ENCODE assay signal across 16 cellular contexts in genomic region chr17:17666111-17666714, GRCh38. TPM values are rescaled to one million over a fixed set of nuclear protein-coding genes. Genes with fewer than 3 reads are reported as not detected.
A peak's percentile ranks its signal among the peaks of the same experiment; 100 is the strongest.
DNase-seq lines count a peak whose midpoint lies in the region; ATAC-seq, FAIRE-seq and TF ChIP-seq lines count a peak whose summit lies in the region.
"Had no signal": no experiment of that assay in that cellular context is flagged by ENCODE, and none has a peak within 500 bp of the region (broad histone marks: within the 10 kb centered on the region; RNA-seq: fewer than 3 reads in every experiment).

No MANE protein-coding gene starts in this region.

- no peaks in the 10 kb centered on the region for H3K79me2 ChIP-seq in K562 (ENCODE audit: control insufficient read depth, insufficient read depth, low read length)

- H3K4me2 ChIP-seq in K562 (ENCODE audit: insufficient read depth, low read length) = no peak overlapping the region

- peaks cover 9 to 28% of the 10 kb centered on the region in 2 experiments; a peak in 4 of 5 replicates for H3K4me1 ChIP-seq in K562 (replicated peaks in 1 of 2; ENCODE audit: control insufficient read depth in 2 of 2, insufficient read depth in 2 of 2, low read length in 2 of 2)
- peaks cover 0 to 8% (median 0%) of the 10 kb centered on the region in 4 donors for H3K4me1 ChIP-seq in esophagus muscularis mucosa
- H3K4me1 ChIP-seq: upper lobe of right lung had no signal

- no TSS peak for BruUV-seq in K562 (replicated peaks; lab: Mats Ljungman, UMichigan)

- H3K4me3 ChIP-seq in K562 (no peak overlapping the region), esophagus muscularis mucosa (no peak overlapping the region)
- H3K4me3 ChIP-seq: gastroesophageal sphincter, upper lobe of right lung had no signal

- TF ChIP-seq EP300 in K562 (IDR thresholded peaks at IDR 0.05; ENCODE audit: low read length) (no peak), esophagus muscularis mucosa (IDR thresholded peaks at IDR 0.05) (no peak)

- intact Hi-C loops in K562 (cut with micrococcal nuclease) (no loop called here), esophagus muscularis mucosa (cut with DNase I) (no loop called here)

- no peaks in the 10 kb centered on the region for H3K9me3 ChIP-seq in K562 (replicated peaks; ENCODE audit: control insufficient read depth, insufficient read depth, low read depth, low read length)
- no peaks in the 10 kb centered on the region for H3K9me3 ChIP-seq in esophagus muscularis mucosa
- H3K9me3 ChIP-seq: BE2C, gastroesophageal sphincter, upper lobe of right lung had no signal

- TF ChIP-seq POLR2A in K562 (conservative IDR thresholded peaks at IDR 0.05) = no peak
- no peak for TF ChIP-seq POLR2A in esophagus muscularis mucosa (IDR thresholded peaks at IDR 0.05; ENCODE audit: low read depth)

- H3K27me3 ChIP-seq in K562 (ENCODE audit: control insufficient read depth in 2 of 2, insufficient read depth in 2 of 2, low read length in 2 of 2) (0 out of 5 replicates have a peak, but pooled peaks cover 0 to 1% of the 10 kb centered on the region in 2 experiments), esophagus muscularis mucosa (peaks cover 0 to 10% (median 0%) of the 10 kb centered on the region in 4 donors)
- H3K27me3 ChIP-seq: BE2C, gastroesophageal sphincter, upper lobe of right lung had no signal

- no peak for TF ChIP-seq RAD21 in K562 (CRISPR knock-in tag; conservative IDR thresholded peaks at IDR 0.05 in 1 of 2, IDR thresholded peaks at IDR 0.05 in 1 of 2)

- no peak for TF ChIP-seq CTCF in K562 (IDR thresholded peaks at IDR 0.05 in 2 of 3, conservative IDR thresholded peaks at IDR 0.05 in 1 of 3; ENCODE audit: insufficient read depth in 2 of 3, low read depth in 1 of 3, low read length in 3 of 3)
- TF ChIP-seq CTCF in esophagus muscularis mucosa (IDR thresholded peaks at IDR 0.05) = no peak

- WGBS in K562 (ENCODE audit: insufficient coverage, low coverage, missing lambda C conversion rate) = 10% methylated on average over 10 of the region's 13 CpGs
- WGBS in esophagus muscularis mucosa = 73% methylated on average over 12 of the region's 13 CpGs

- CTCF ChIA-PET in K562 (lab: Yijun Ruan, JAX; ENCODE audit: low intra/inter-chr PET ratio) = no interaction called here

- H4K20me1 ChIP-seq in K562 (replicated peaks; ENCODE audit: control insufficient read depth, insufficient read depth, low read length) = no peaks in the 10 kb centered on the region

- H3K9ac ChIP-seq in K562 (ENCODE audit: insufficient read depth in 1 of 2, low read depth in 2 of 2, low read length in 2 of 2) = peak overlapping the region in 1 of 2 experiments; percentile 43; a peak in 1 of 4 replicates

- H3K36me3 ChIP-seq in K562 (ENCODE audit: control insufficient read depth, insufficient read depth, low read length) = no peaks in the 10 kb centered on the region
- no peaks in the 10 kb centered on the region for H3K36me3 ChIP-seq in esophagus muscularis mucosa
- H3K36me3 ChIP-seq: BE2C, gastroesophageal sphincter, upper lobe of right lung had no signal

- H3K9me1 ChIP-seq in K562 (ENCODE audit: control insufficient read depth, insufficient read depth, low read length) = no peaks in the 10 kb centered on the region

- in situ Hi-C loops in K562 (cut with MboI) = no loop called here

- no peak overlapping the region for H3K27ac ChIP-seq in K562 (ENCODE audit: extremely low read depth, low read depth, low read length)
- H3K27ac ChIP-seq in esophagus muscularis mucosa (replicated peaks in 1 of 4) = no peak overlapping the region
- H3K27ac ChIP-seq: gastroesophageal sphincter, upper lobe of right lung had no signal

- no peak overlapping the region for H2AFZ ChIP-seq in K562 (ENCODE audit: low read depth, low read length)

- FAIRE-seq in HTR-8/SVneo (lab: Jason Lieb, UNC) = peak; percentile 59
- FAIRE-seq in K562 (lab: Jason Lieb, UNC) = no peak
- FAIRE-seq: kidney had no signal

- ATAC-seq in K562 (peak; percentile 16; the same call in 1 of the 3 replicates), GM18867 (IDR thresholded peaks at IDR 0.05; ENCODE audit: unreplicated experiment) (no peak)
- ATAC-seq: gastroesophageal sphincter, Right ventricle myocardium inferior, upper lobe of right lung had no signal

- DNase-seq in AG08396 (ENCODE audit: low spot score) (peak; percentile 80), HTR-8/SVneo (ENCODE audit: insufficient read length, low spot score) (no peak), K562 (ENCODE audit: extremely low read depth in 1 of 4, low spot score in 3 of 4) (no peak), hepatic stellate cell (ENCODE audit: low spot score) (peak; percentile 55), esophagus muscularis mucosa (ENCODE audit: extremely low spot score) (no peak), retina (no peak)
- no peak for DNase-seq in activated T-cell treated with anti-CD3 and anti-CD28 coated beads, Interleukin-2, amount 50 U/mL, for 1 hour
- DNase-seq: BE2C; cortex of kidney; kidney; NCI-H510A treated with DMSO at 0.1 percent for 48 hours; stimulated activated CD4-positive, alpha-beta T cell treated with anti-CD3 and anti-CD28 coated beads, Interleukin-1b, Interleukin-23, amount 100 ng/mL, for 48 hours; upper lobe of right lung had no signal

- POLR2A ChIA-PET in K562 (lab: Yijun Ruan, JAX) = interaction anchor here (0.8 kb wide), 1 partner anchor 9 kb away, joined by 6 read pairs; no protein-coding TSS in a partner anchor

TF ChIP-seq in K562, 482 proteins besides CTCF, POLR2A, EP300 and RAD21:
- TF ChIP-seq MCM2 (IDR thresholded peaks at IDR 0.05; ENCODE audit: low read depth) (no peak), BCOR (IDR thresholded peaks at IDR 0.05) (no peak), ZBTB33 (CRISPR knock-in tag; IDR thresholded peaks at IDR 0.05) (no peak), RBM39 (optimal IDR thresholded peaks at IDR 0.05; ENCODE audit: low read depth, low read length) (no peak), HNRNPUL1 (IDR thresholded peaks at IDR 0.05; ENCODE audit: low read length) (no peak), ZNF780A (CRISPR knock-in tag; IDR thresholded peaks at IDR 0.05) (no peak), RBM15 (IDR thresholded peaks at IDR 0.05; ENCODE audit: insufficient read depth, low read length) (no peak), HDAC2 (IDR thresholded peaks at IDR 0.05) (no peak), ZC3H8 (IDR thresholded peaks at IDR 0.05) (no peak)
TF ChIP-seq in K562: peak in this region for 0.

RNA-seq across cellular contexts. Expression of gene RAI1, which starts 15.0 kb away (rescaled TPM):
- 33.0 and 41.0 TPM in 2 replicates for total RNA-seq in K562 (2011; cell fraction: chromatin; rRNA removed; ENCODE audit: low replicate concordance)
- total RNA-seq in K562 (2011; cell fraction: nucleolus; rRNA removed) = 18.6 and 19.2 TPM in 2 replicates
- total RNA-seq in K562 (2011; cell fraction: nucleoplasm; rRNA removed) = 22.3 and 33.5 TPM in 2 replicates
- 5.5 and 10.0 TPM in 2 replicates for total RNA-seq in K562 (2014; rRNA removed)
- total RNA-seq in K562 (2014; rRNA removed; fragmentation: Illumina TruSeq; extraction: Trizol) = 5.1 and 5.5 TPM in 2 replicates
- 6.6 and 6.8 TPM in 2 replicates for total RNA-seq in K562 (2015; rRNA removed; fragmentation: Illumina TruSeq; extraction: Trizol)
- total RNA-seq in K562 (2021) = 19.9 and 20.4 TPM in 2 replicates
- polyA plus RNA-seq in K562 (2011; rRNA removed) = 3.7 and 3.8 TPM in 2 replicates
- polyA plus RNA-seq in K562 (2011; cell fraction: cytosol; rRNA removed) = 2.2 and 3.1 TPM in 2 replicates
- polyA plus RNA-seq in K562 (2011; cell fraction: nucleus; rRNA removed) = 7.1 and 11.1 TPM in 2 replicates
- 8.0 and 9.8 TPM in 2 replicates for polyA plus RNA-seq in K562 (2012)
- 6.6 and 8.6 TPM in 2 replicates for polyA plus RNA-seq in K562 (2014; fragmentation: Illumina TruSeq; extraction: Trizol)
- polyA plus RNA-seq in K562 (2014; fragmentation: Nextera tagmentation; extraction: Ambion mirVana) = 1 to 10 TPM in 1 of 2 experiments, under 1 TPM in 1; 0.68 to 1.5 TPM
- polyA plus RNA-seq in K562 (2014; rRNA removed) = 10.0 and 11.9 TPM in 2 replicates
- 2.4 and 3.1 TPM in 2 replicates for polyA minus RNA-seq in K562 (2011; rRNA and poly(A)+ RNA removed)
- polyA minus RNA-seq in K562 (2011; cell fraction: cytosol; rRNA and poly(A)+ RNA removed) = 5.2 and 6.3 TPM in 2 replicates
- 3.5 and 4.8 TPM in 2 replicates for polyA minus RNA-seq in K562 (2011; cell fraction: nucleus; rRNA and poly(A)+ RNA removed)
- total RNA-seq in esophagus muscularis mucosa = 10 to 100 TPM; 18.7 to 41.3 (median 28.3) TPM

Comparison
In these comparisons a context has a peak if more than half of its experiments do, and no peak if none do; other contexts are left out.
1. DNase-seq: peak in AG08396 (single experiment) and hepatic stellate cell (single experiment); none in HTR-8/SVneo (single experiment), K562 (0 of 4), activated T-cell treated with anti-CD3 and anti-CD28 coated beads, Interleukin-2, amount 50 U/mL, for 1 hour (single experiment), esophagus muscularis mucosa (single experiment) and retina (single experiment).